Comparison of ENCODE assay signal across 8 cellular contexts in genomic region chr14:28895389-28895788, GRCh38.
"Had no signal": no experiment of that assay in that cellular context is flagged by ENCODE, and none has a peak within 500 bp of the region (broad histone marks: within the 10 kb centered on the region; RNA-seq: fewer than 3 reads in every experiment).

No MANE protein-coding gene starts in this region.

- ATAC-seq: GM12878 had no signal

- DNase-seq: GDM1, GF-D8 had no signal

- H3K4me3 ChIP-seq: GM12878 had no signal

- FAIRE-seq: G401.6, GM12878, GM12891, GM12892, GM18507, GM19239 had no signal
